Comparison of ENCODE assay signal across 8 cellular contexts in the genomic region with DNA sequence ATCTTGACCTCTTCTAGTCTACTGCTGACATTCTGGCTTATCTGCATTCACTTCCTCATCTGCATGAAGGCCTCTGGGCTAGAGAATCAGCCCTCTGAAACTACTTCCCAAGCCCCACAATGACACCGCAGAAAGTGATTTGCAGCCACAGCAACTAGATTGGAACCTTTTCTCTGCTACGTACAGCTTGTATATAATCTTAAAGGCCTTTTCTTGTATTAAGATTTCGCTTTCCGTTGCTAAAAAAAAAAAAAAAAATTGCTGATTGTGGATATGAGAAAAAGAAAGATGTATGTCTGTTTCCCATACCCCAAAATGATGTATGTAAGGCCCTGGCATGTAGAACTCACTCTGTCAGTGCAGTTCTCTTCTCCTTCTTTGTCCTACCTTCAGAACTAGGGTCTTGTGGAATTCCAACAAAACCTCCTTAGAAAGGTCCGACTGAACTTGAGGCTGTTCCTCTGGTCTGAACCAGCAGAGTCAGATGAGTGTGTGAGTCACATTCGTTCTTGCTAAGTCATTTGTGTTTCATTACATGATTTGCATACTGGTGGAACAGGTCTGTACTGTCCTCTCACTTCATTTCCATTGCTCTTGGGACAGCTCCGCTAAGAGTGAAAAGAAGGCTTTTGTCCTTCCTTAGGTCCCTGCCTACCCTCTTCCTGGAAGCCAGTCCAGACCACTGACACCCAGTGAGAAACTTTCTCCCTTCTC.
A peak's percentile ranks its signal among the peaks of the same experiment; 100 is the strongest.
DNase-seq lines count a peak whose midpoint lies in the region; ATAC-seq and TF ChIP-seq lines count a peak whose summit lies in the region.

No MANE protein-coding gene starts in this region.

- H3K4me1 ChIP-seq in body of pancreas (peaks cover 50% of the 10 kb centered on the region), right lobe of liver (peaks cover 0 to 19% (median 6%) of the 10 kb centered on the region in 4 donors)

- H3K27ac ChIP-seq in body of pancreas (peak overlapping the region; percentile 53 to 84 (median 82)), right lobe of liver (peak overlapping the region; percentile 30 to 34 (median 33))

- H3K4me3 ChIP-seq in body of pancreas = no peak overlapping the region
- no peak overlapping the region for H3K4me3 ChIP-seq in right lobe of liver

- ATAC-seq in GM21737 (IDR thresholded peaks at IDR 0.05; ENCODE audit: unreplicated experiment) (peak; percentile 86), body of pancreas (peak; percentile 98), right lobe of liver (peak; percentile 37 to 62 (median 52))

- TF ChIP-seq POLR2A in body of pancreas (IDR thresholded peaks at IDR 0.05) = peak in 2 of 3 donors; percentile 42 to 46
- TF ChIP-seq POLR2A in right lobe of liver (IDR thresholded peaks at IDR 0.05) = no peak

- peak; percentile 45; the same call in 1 of the 2 replicates for TF ChIP-seq EP300 in Ishikawa (IDR thresholded peaks at IDR 0.05; ENCODE audit: borderline replicate concordance)

- H3K36me3 ChIP-seq in body of pancreas (replicated peaks in 1 of 2; ENCODE audit: insufficient read depth in 1 of 2, low read depth in 2 of 2) (peaks cover 0 to 2% of the 10 kb centered on the region in 2 donors), right lobe of liver (peaks cover 0 to 42% (median 15%) of the 10 kb centered on the region in 4 donors)

- TF ChIP-seq RAD21 in Ishikawa (IDR thresholded peaks at IDR 0.05; ENCODE audit: low read depth) = no peak

- peak; percentile 85 for DNase-seq in ELF-1 (ENCODE audit: low read depth, low spot score)
- DNase-seq in body of pancreas = peak; percentile 41 to 82 (median 64)
- DNase-seq in right lobe of liver = no peak
- DNase-seq in activated T-cell treated with anti-CD3 and anti-CD28 coated beads, Interleukin-2, amount 50 U/mL, for 1 hour = no peak
- no peak for DNase-seq in NCI-H146 treated with DMSO at 0.1 percent for 48 hours (lab: John Stamatoyannopoulos, UW; ENCODE audit: unreplicated experiment)
- DNase-seq in stimulated activated CD8-positive, alpha-beta memory T cell treated with anti-CD3 and anti-CD28 coated beads, Interleukin-4, amount 100 ng/mL, for 48 hours = no peak

- peak in 2 of 7 experiments; percentile 10 to 29 for TF ChIP-seq CTCF in body of pancreas (IDR thresholded peaks at IDR 0.05)
- TF ChIP-seq CTCF in right lobe of liver (IDR thresholded peaks at IDR 0.05) = no peak

- WGBS in body of pancreas, 2 donors = 33 to 41% methylated on average over 7 of the region's 7 CpGs
- WGBS in right lobe of liver (ENCODE audit: insufficient coverage, low coverage, low lambda C conversion rate, missing lambda C conversion rate) = 64% methylated on average over 5 of the region's 7 CpGs

- H3K27me3 ChIP-seq in body of pancreas (no peaks in the 10 kb centered on the region), right lobe of liver (no peaks in the 10 kb centered on the region)

- H3K9me3 ChIP-seq in body of pancreas (no peaks in the 10 kb centered on the region), right lobe of liver (no peaks in the 10 kb centered on the region)

- intact Hi-C loops in body of pancreas (cut with DNase I) = no loop called here
- intact Hi-C loops in right lobe of liver (cut with DNase I) = no loop called here

TF ChIP-seq in Ishikawa, 13 proteins besides CTCF, POLR2A, EP300 and RAD21:
- TF ChIP-seq, protein P1, sequence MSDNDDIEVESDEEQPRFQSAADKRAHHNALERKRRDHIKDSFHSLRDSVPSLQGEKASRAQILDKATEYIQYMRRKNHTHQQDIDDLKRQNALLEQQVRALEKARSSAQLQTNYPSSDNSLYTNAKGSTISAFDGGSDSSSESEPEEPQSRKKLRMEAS (IDR thresholded peaks at IDR 0.05) = no peak
- TF ChIP-seq EGR1 (IDR thresholded peaks at IDR 0.05) = no peak
- no peak for TF ChIP-seq CEBPB (IDR thresholded peaks at IDR 0.05)
- TF ChIP-seq NFIC (IDR thresholded peaks at IDR 0.05) = no peak
- TF ChIP-seq FOXM1 (IDR thresholded peaks at IDR 0.05; ENCODE audit: borderline replicate concordance, low read depth) = no peak
- peak; percentile 41 for TF ChIP-seq TEAD4 (IDR thresholded peaks at IDR 0.05)
- TF ChIP-seq CREB1 (IDR thresholded peaks at IDR 0.05; ENCODE audit: low read depth) = no peak
- TF ChIP-seq ZBTB7A (IDR thresholded peaks at IDR 0.05; ENCODE audit: low read depth) = no peak
- TF ChIP-seq, protein P2, sequence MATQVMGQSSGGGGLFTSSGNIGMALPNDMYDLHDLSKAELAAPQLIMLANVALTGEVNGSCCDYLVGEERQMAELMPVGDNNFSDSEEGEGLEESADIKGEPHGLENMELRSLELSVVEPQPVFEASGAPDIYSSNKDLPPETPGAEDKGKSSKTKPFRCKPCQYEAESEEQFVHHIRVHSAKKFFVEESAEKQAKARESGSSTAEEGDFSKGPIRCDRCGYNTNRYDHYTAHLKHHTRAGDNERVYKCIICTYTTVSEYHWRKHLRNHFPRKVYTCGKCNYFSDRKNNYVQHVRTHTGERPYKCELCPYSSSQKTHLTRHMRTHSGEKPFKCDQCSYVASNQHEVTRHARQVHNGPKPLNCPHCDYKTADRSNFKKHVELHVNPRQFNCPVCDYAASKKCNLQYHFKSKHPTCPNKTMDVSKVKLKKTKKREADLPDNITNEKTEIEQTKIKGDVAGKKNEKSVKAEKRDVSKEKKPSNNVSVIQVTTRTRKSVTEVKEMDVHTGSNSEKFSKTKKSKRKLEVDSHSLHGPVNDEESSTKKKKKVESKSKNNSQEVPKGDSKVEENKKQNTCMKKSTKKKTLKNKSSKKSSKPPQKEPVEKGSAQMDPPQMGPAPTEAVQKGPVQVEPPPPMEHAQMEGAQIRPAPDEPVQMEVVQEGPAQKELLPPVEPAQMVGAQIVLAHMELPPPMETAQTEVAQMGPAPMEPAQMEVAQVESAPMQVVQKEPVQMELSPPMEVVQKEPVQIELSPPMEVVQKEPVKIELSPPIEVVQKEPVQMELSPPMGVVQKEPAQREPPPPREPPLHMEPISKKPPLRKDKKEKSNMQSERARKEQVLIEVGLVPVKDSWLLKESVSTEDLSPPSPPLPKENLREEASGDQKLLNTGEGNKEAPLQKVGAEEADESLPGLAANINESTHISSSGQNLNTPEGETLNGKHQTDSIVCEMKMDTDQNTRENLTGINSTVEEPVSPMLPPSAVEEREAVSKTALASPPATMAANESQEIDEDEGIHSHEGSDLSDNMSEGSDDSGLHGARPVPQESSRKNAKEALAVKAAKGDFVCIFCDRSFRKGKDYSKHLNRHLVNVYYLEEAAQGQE (IDR thresholded peaks at IDR 0.05; ENCODE audit: low read depth) = peak; percentile 36; the same call in 1 of the 2 replicates
- no peak for TF ChIP-seq TAF1 (IDR thresholded peaks at IDR 0.05; ENCODE audit: low read depth)
- TF ChIP-seq TCF12 (IDR thresholded peaks at IDR 0.05; ENCODE audit: low read depth) = peak; percentile 50; the same call in 1 of the 2 replicates
- TF ChIP-seq YY1 (IDR thresholded peaks at IDR 0.05; ENCODE audit: low read depth) = no peak
- no peak for TF ChIP-seq USF1 (IDR thresholded peaks at IDR 0.05)

Comparison
In these comparisons a context has a peak if more than half of its experiments do, and no peak if none do; other contexts are left out.
1. DNase-seq: peak in ELF-1 (single experiment) and body of pancreas (4 of 4); none in right lobe of liver (0 of 3), activated T-cell treated with anti-CD3 and anti-CD28 coated beads, Interleukin-2, amount 50 U/mL, for 1 hour (single experiment), NCI-H146 treated with DMSO at 0.1 percent for 48 hours (single experiment) and stimulated activated CD8-positive, alpha-beta memory T cell treated with anti-CD3 and anti-CD28 coated beads, Interleukin-4, amount 100 ng/mL, for 48 hours (single experiment).
2. Peak in every context shown above with its lines, with median percentiles within 50 percentile points of each other: ATAC-seq.